Comparison of ENCODE assay signal across 1 cellular context in genomic region chr2:238290715-238291549, GRCh38.
TF ChIP-seq lines count a peak whose summit lies in the region.

No MANE protein-coding gene starts in this region.

TF ChIP-seq in A549, 52 proteins besides CTCF, POLR2A, EP300 and RAD21 (continued from another document):
- TF ChIP-seq FOXS1 (CRISPR knock-in tag; IDR thresholded peaks at IDR 0.05) (no peak), PHF8 (IDR thresholded peaks at IDR 0.05; ENCODE audit: borderline replicate concordance, low read depth) (no peak), FOSB (CRISPR knock-in tag; IDR thresholded peaks at IDR 0.05) (no peak), GATA3 (IDR thresholded peaks at IDR 0.05; ENCODE audit: borderline replicate concordance) (no peak), MAFK (IDR thresholded peaks at IDR 0.05; ENCODE audit: partially characterized antibody) (no peak), RNF2 (IDR thresholded peaks at IDR 0.05; ENCODE audit: borderline replicate concordance, low read depth) (no peak), JUN (IDR thresholded peaks at IDR 0.05) (no peak), RCOR1 (IDR thresholded peaks at IDR 0.05; ENCODE audit: low read depth, low read length) (no peak), HOXA7 (CRISPR knock-in tag; IDR thresholded peaks at IDR 0.05) (no peak), NPAS2 (CRISPR knock-in tag; IDR thresholded peaks at IDR 0.05; ENCODE audit: borderline replicate concordance) (no peak), NR3C1 (IDR thresholded peaks at IDR 0.05) (no peak), CHD4 (IDR thresholded peaks at IDR 0.05; ENCODE audit: borderline replicate concordance) (0 out of 2 replicates have a peak, but pooled peaks have one; percentile 26), KDM1A (IDR thresholded peaks at IDR 0.05; ENCODE audit: low read depth) (no peak), TFCP2L1 (CRISPR knock-in tag; IDR thresholded peaks at IDR 0.05) (0 out of 2 replicates have a peak, but pooled peaks have one; percentile 38), USF2 (IDR thresholded peaks at IDR 0.05) (no peak), HMGXB4 (CRISPR knock-in tag; IDR thresholded peaks at IDR 0.05; ENCODE audit: borderline replicate concordance) (no peak), HOXB5 (CRISPR knock-in tag; IDR thresholded peaks at IDR 0.05) (peak; percentile 68; the same call in 1 of the 2 replicates), RFX5 (IDR thresholded peaks at IDR 0.05) (no peak), ZNF302 (CRISPR knock-in tag; IDR thresholded peaks at IDR 0.05) (no peak), PBX3 (IDR thresholded peaks at IDR 0.05) (no peak), EHF (CRISPR knock-in tag; IDR thresholded peaks at IDR 0.05) (peak; percentile 18; the same call in 1 of the 2 replicates), CEBPB (IDR thresholded peaks at IDR 0.05) (no peak), NFE2L2 (conservative IDR thresholded peaks at IDR 0.05; ENCODE audit: low read length) (no peak), CBX2 (IDR thresholded peaks at IDR 0.05; ENCODE audit: borderline replicate concordance, low read depth) (no peak), CBX8 (IDR thresholded peaks at IDR 0.05) (no peak), BHLHE40 (IDR thresholded peaks at IDR 0.05; ENCODE audit: low read depth, low read length) (no peak), ZFP36 (IDR thresholded peaks at IDR 0.05; ENCODE audit: borderline replicate concordance, partially characterized antibody) (no peak), EHMT2 (IDR thresholded peaks at IDR 0.05; ENCODE audit: low read depth) (no peak)
